Comparison of ENCODE assay signal across 11 cellular contexts in the genomic region with DNA sequence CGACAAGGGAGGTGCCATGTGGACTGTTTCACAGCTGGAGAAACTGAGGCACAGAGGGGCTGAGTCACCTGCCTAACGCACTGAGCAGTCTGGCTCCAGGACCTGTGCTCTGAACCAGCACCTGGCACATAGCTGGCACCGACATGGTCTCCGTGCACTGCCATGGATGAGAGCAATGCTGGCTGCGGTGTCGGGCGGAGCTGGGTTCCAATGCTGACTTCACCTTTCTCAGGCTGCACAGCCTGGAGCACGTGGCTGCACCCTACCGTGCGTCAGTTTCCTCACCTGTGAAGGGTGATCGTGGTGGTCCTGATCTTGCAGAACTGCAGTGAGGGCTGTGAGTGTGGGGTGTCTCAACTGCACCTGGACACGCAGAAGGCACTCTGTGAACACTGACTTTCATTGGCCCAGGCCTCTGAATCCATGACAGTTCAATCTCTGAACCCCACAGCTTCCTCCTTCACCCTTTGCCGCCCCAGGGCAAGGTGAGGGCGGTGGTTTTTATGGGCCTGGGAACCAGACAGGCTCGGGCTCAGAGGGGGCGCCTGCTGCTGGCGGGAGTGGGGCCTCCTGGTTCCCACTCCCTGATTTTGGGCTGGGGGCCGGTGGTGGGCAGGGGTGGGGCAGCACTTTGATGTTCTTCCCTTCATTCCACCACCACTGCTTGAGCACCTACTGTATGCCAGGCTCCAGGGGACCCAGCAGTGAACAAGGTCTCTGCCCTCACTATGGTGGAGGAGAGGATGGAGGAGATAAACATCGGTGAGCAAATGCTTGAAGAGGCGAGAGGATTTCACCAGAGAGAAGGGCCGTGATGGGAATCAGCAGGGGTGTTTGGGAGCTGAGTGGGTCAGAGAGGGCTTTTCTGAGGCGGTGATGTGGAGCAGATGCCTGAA.
DNase-seq lines count a peak whose midpoint lies in the region; ATAC-seq, FAIRE-seq and TF ChIP-seq lines count a peak whose summit lies in the region.
"Had no signal": no experiment of that assay in that cellular context is flagged by ENCODE, and none has a peak within 500 bp of the region (broad histone marks: within the 10 kb centered on the region; RNA-seq: fewer than 3 reads in every experiment).

No MANE protein-coding gene starts in this region.

- TF ChIP-seq EP300 in A549 (IDR thresholded peaks at IDR 0.05) = no peak

- no peak for TF ChIP-seq POLR2A in A549 (IDR thresholded peaks at IDR 0.05; ENCODE audit: low read length)
- no peak for TF ChIP-seq POLR2A in Peyer's patch (IDR thresholded peaks at IDR 0.05)

- H3K4me3 ChIP-seq in A549 (no peak overlapping the region), Peyer's patch (no peak overlapping the region), right atrium auricular region (no peak overlapping the region), psoas muscle (no peak overlapping the region)

- H3K4me2 ChIP-seq in A549 = peak overlapping the region; percentile 49

- intact Hi-C loops in psoas muscle (cut with DNase I) = loop anchor here in 1 of 2 donors (5.0 kb wide), 3 partner anchors 84 to 104 kb away; partner anchors contain the start of gene CEBPB

- WGBS in A549 (ENCODE audit: missing lambda C conversion rate) = 87% methylated on average over 22 of the region's 22 CpGs
- 70 to 84% (median 72%) methylated on average over 22 of the region's 22 CpGs for WGBS in psoas muscle, 3 donors

- TF ChIP-seq CTCF in A549 (IDR thresholded peaks at IDR 0.05) (no peak), Peyer's patch (IDR thresholded peaks at IDR 0.05) (no peak), right atrium auricular region (IDR thresholded peaks at IDR 0.05) (no peak), psoas muscle (IDR thresholded peaks at IDR 0.05) (no peak)

- H3K27ac ChIP-seq in A549 = peak overlapping the region; percentile 96
- peak overlapping the region; percentile 52 to 79 (median 68) for H3K27ac ChIP-seq in Peyer's patch
- H3K27ac ChIP-seq in right atrium auricular region = peak overlapping the region; percentile 68 to 73
- H3K27ac ChIP-seq in psoas muscle = peak overlapping the region; percentile 89

- POLR2A ChIA-PET in A549 (lab: Yijun Ruan, JAX) = interaction anchor here (1.2 to 1.3 kb wide), 3 partner anchors 15 to 103 kb away, joined by 5 to 10 read pairs (median 6); partner anchors contain the start of gene CEBPB

- no peaks in the 10 kb centered on the region for H3K27me3 ChIP-seq in Peyer's patch
- H3K27me3 ChIP-seq in right atrium auricular region = no peaks in the 10 kb centered on the region
- no peaks in the 10 kb centered on the region for H3K27me3 ChIP-seq in psoas muscle (ENCODE audit: insufficient read depth in 3 of 3, low read length in 2 of 3)

- H3K36me3 ChIP-seq in Peyer's patch (no peaks in the 10 kb centered on the region), right atrium auricular region (no peaks in the 10 kb centered on the region), psoas muscle (ENCODE audit: insufficient read depth in 1 of 2, low read depth in 1 of 2) (no peaks in the 10 kb centered on the region)

- H3K4me1 ChIP-seq in A549 (peaks cover 70% of the 10 kb centered on the region), Peyer's patch (peaks cover 0 to 29% (median 6%) of the 10 kb centered on the region in 4 donors), right atrium auricular region (peaks cover 0 to 42% of the 10 kb centered on the region in 2 donors), psoas muscle (peaks cover 16% of the 10 kb centered on the region)

- CTCF ChIA-PET in A549 (lab: Yijun Ruan, JAX) = interaction anchor here (0.8 to 2.3 kb wide), 9 partner anchors 9 to 28 kb away, joined by 3 to 14 read pairs (median 5); no protein-coding TSS in a partner anchor

- H3K9me3 ChIP-seq in A549 (0 out of 3 replicates have a peak, but pooled peaks cover 2% of the 10 kb centered on the region), Peyer's patch (no peaks in the 10 kb centered on the region), right atrium auricular region (no peaks in the 10 kb centered on the region), psoas muscle (no peaks in the 10 kb centered on the region)

- no peak for TF ChIP-seq RAD21 in A549 (conservative IDR thresholded peaks at IDR 0.05 in 1 of 2, IDR thresholded peaks at IDR 0.05 in 1 of 2)

- ATAC-seq in A549 (no peak), psoas muscle (peak in 1 of 4 donors; percentile 5)

- no peak for DNase-seq in A549 (ENCODE audit: low read depth in 1 of 2, low spot score in 1 of 2)
- no peak for DNase-seq in Peyer's patch
- no peak for DNase-seq in right atrium auricular region (ENCODE audit: low spot score)
- DNase-seq in psoas muscle = peak; percentile 14 to 56
- DNase-seq in activated effector memory CD4-positive, alpha-beta T cell treated with anti-CD3 and anti-CD28 coated beads, Interleukin-2, amount 50 U/mL, for 16 hours = no peak
- DNase-seq in ureter (ENCODE audit: low spot score) = no peak
- DNase-seq in activated gamma-delta T cell treated with Interleukin-2 at 50 U/mL for 16 hours = no peak
- DNase-seq in cerebellar cortex (ENCODE audit: low spot score) = no peak
- DNase-seq: Karpas-422, NCI-H2081 treated with DMSO at 0.1 percent for 48 hours had no signal

- FAIRE-seq in A549 (lab: Jason Lieb, UNC) = no peak
- FAIRE-seq: keratinocyte had no signal

TF ChIP-seq in A549, 52 proteins besides CTCF, POLR2A, EP300 and RAD21:
- TF ChIP-seq HDAC2 (IDR thresholded peaks at IDR 0.05) (0 out of 2 replicates have a peak, but pooled peaks have one; percentile 22), HOXB5 (CRISPR knock-in tag; IDR thresholded peaks at IDR 0.05) (0 out of 2 replicates have a peak, but pooled peaks have one; percentile 49), KDM5A (IDR thresholded peaks at IDR 0.05) (no peak), RCOR1 (IDR thresholded peaks at IDR 0.05; ENCODE audit: low read depth, low read length) (no peak), CBX8 (IDR thresholded peaks at IDR 0.05) (no peak), HEYL (CRISPR knock-in tag; IDR thresholded peaks at IDR 0.05) (0 out of 2 replicates have a peak, but pooled peaks have one; percentile 6), JUN (IDR thresholded peaks at IDR 0.05) (no peak), ZFP36 (IDR thresholded peaks at IDR 0.05; ENCODE audit: borderline replicate concordance, partially characterized antibody) (no peak), FOSL2 (IDR thresholded peaks at IDR 0.05) (no peak), FOSL2 (CRISPR knock-in tag; IDR thresholded peaks at IDR 0.05) (no peak), HOXA7 (CRISPR knock-in tag; IDR thresholded peaks at IDR 0.05) (0 out of 2 replicates have a peak, but pooled peaks have one; percentile 5), KDM1A (IDR thresholded peaks at IDR 0.05; ENCODE audit: low read depth) (peak; percentile 14; the same call in 1 of the 2 replicates), CHD4 (IDR thresholded peaks at IDR 0.05; ENCODE audit: borderline replicate concordance) (peak; percentile 13)
- TF ChIP-seq, protein P1, sequence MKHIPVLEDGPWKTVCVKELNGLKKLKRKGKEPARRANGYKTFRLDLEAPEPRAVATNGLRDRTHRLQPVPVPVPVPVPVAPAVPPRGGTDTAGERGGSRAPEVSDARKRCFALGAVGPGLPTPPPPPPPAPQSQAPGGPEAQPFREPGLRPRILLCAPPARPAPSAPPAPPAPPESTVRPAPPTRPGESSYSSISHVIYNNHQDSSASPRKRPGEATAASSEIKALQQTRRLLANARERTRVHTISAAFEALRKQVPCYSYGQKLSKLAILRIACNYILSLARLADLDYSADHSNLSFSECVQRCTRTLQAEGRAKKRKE (CRISPR knock-in tag; IDR thresholded peaks at IDR 0.05; ENCODE audit: low read depth) = 0 out of 2 replicates have a peak, but pooled peaks have one; percentile 16

Comparison
In these comparisons a context has a peak if more than half of its experiments do, and no peak if none do; other contexts are left out.
1. DNase-seq: peak in psoas muscle (2 of 2); none in A549 (0 of 2), Peyer's patch (0 of 3), right atrium auricular region (single experiment), activated effector memory CD4-positive, alpha-beta T cell treated with anti-CD3 and anti-CD28 coated beads, Interleukin-2, amount 50 U/mL, for 16 hours (single experiment), ureter (single experiment), activated gamma-delta T cell treated with Interleukin-2 at 50 U/mL for 16 hours (single experiment) and cerebellar cortex (single experiment).
2. Peak in every context shown above with its lines, with median percentiles within 50 percentile points of each other: H3K27ac ChIP-seq.